ENCODE assay signal across 1 cellular context in genomic region chr14:76772300-76773187, GRCh38.
TF ChIP-seq lines count a peak whose summit lies in the region.

No MANE protein-coding gene starts in this region.

TF ChIP-seq in SK-N-SH treated with all-trans-retinoic acid at 6 μM for 48 hours, 23 proteins besides CTCF, POLR2A, EP300 and RAD21 (continued from another document):
- TF ChIP-seq RARB (CRISPR knock-in tag; IDR thresholded peaks at IDR 0.05) = no peak
- no peak for TF ChIP-seq ZFP30 (CRISPR knock-in tag; IDR thresholded peaks at IDR 0.05)
- no peak for TF ChIP-seq ZNF8 (CRISPR knock-in tag; IDR thresholded peaks at IDR 0.05)
- no peak for TF ChIP-seq BACH2 (CRISPR knock-in tag; IDR thresholded peaks at IDR 0.05; ENCODE audit: borderline replicate concordance)
